ENCODE assay signal across 1 cellular context in the genomic region with DNA sequence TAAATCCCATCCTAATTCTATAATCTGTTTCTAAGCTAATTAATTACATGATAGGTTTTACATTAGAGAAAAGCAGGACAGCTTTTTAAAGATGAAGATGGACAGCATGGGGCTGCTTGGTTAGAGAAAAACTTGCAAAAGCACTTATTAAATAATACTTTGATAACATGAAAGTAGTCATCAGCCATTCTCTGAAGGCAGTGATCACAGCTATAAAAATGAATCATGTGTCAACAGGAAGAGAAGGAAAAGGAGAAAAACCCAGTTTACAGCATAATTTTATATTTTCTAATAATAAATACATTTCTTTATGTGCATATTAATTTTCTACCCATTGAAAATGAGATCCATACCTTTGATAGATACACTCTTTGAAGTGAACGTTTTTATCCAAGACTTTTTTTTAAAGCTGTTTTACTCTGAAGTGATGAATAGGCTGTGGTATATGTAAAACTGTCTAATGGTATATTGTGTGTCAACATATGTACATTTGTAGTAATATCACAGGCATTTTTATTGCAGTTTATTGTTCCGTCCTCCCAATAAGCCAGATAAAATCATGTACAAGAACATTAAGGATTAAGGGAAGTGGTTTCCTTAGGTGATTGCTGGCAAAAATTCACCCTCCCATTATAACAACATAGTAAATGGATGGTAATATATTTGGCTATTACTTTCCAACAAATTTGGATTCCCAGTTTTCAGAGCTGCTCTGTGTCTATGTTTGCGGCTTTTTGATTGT.
TF ChIP-seq lines count a peak whose summit lies in the region.

No MANE protein-coding gene starts in this region.

TF ChIP-seq in GM23338, 12 proteins besides CTCF, POLR2A, EP300 and RAD21 (continued from another document):
- TF ChIP-seq ZNF462 (CRISPR knock-in tag; IDR thresholded peaks at IDR 0.05) = no peak
- TF ChIP-seq, protein P1, sequence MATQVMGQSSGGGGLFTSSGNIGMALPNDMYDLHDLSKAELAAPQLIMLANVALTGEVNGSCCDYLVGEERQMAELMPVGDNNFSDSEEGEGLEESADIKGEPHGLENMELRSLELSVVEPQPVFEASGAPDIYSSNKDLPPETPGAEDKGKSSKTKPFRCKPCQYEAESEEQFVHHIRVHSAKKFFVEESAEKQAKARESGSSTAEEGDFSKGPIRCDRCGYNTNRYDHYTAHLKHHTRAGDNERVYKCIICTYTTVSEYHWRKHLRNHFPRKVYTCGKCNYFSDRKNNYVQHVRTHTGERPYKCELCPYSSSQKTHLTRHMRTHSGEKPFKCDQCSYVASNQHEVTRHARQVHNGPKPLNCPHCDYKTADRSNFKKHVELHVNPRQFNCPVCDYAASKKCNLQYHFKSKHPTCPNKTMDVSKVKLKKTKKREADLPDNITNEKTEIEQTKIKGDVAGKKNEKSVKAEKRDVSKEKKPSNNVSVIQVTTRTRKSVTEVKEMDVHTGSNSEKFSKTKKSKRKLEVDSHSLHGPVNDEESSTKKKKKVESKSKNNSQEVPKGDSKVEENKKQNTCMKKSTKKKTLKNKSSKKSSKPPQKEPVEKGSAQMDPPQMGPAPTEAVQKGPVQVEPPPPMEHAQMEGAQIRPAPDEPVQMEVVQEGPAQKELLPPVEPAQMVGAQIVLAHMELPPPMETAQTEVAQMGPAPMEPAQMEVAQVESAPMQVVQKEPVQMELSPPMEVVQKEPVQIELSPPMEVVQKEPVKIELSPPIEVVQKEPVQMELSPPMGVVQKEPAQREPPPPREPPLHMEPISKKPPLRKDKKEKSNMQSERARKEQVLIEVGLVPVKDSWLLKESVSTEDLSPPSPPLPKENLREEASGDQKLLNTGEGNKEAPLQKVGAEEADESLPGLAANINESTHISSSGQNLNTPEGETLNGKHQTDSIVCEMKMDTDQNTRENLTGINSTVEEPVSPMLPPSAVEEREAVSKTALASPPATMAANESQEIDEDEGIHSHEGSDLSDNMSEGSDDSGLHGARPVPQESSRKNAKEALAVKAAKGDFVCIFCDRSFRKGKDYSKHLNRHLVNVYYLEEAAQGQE (IDR thresholded peaks at IDR 0.05; ENCODE audit: unreplicated experiment) = no peak
- TF ChIP-seq ETS1 (IDR thresholded peaks at IDR 0.05) = no peak
- no peak for TF ChIP-seq ZNF331 (CRISPR knock-in tag; IDR thresholded peaks at IDR 0.05; ENCODE audit: low read depth)
